In the genomic region with DNA sequence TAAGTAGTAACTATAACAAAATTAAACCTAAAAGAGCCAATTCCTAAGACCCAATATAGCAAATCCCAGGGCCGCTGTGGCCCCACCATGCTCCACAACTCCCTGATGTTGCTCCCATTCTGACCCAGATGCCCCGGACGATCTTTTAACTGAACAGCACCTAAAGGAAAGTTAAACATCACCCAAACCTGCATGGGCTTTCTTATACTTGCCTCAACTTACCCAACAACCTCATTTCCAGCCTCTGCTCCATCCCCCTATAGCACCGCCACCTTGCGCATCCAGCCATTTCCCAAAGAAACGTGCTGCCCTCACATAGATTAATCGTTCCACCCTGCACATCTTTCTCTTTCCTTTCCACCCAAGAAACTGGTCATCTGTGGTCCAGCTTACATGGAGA, we compare ENCODE assay signal across 21 cellular contexts.
"Had no signal": no experiment of that assay in that cellular context is flagged by ENCODE, and none has a peak within 500 bp of the region (broad histone marks: within the 10 kb centered on the region; RNA-seq: fewer than 3 reads in every experiment).

No MANE protein-coding gene starts in this region.

- H3K9me3 ChIP-seq: colonic mucosa, pancreas, prostate gland, thyroid gland had no signal

- H3K27ac Mint-ChIP-seq: natural killer cell, type B pancreatic cell had no signal

- H3K4me1 ChIP-seq: colonic mucosa, heart left ventricle, pancreas, prostate gland, thyroid gland, uterus had no signal

- H3K36me3 Mint-ChIP-seq: natural killer cell, type B pancreatic cell had no signal

- DNase-seq: cerebellar nuclear complex; dermis blood vessel endothelial cell; erythroblast; foreskin melanocyte; heart left ventricle; hippocampal formation; kidney glomerular epithelial cell; mammary epithelial cell; natural killer cell; retina; stimulated activated CD4-positive, alpha-beta T cell treated with anti-CD3 and anti-CD28 coated beads, Interleukin-2, amount 100 ng/mL, for 24 hours; stimulated activated naive CD4-positive, alpha-beta T cell; thyroid gland; uterus had no signal

- H3K4me3 ChIP-seq: colonic mucosa, heart left ventricle, pancreas, prostate gland, thyroid gland, uterus had no signal

- H3K27me3 ChIP-seq: colonic mucosa, heart left ventricle, pancreas, thyroid gland, uterus had no signal

- H3K4me1 Mint-ChIP-seq: natural killer cell, neural crest cell had no signal

- H3K4me3 Mint-ChIP-seq: natural killer cell, neural crest cell, type B pancreatic cell had no signal

- H3K27ac ChIP-seq: colonic mucosa, heart left ventricle, pancreas, prostate gland, thyroid gland, uterus had no signal

- H3K36me3 ChIP-seq: colonic mucosa, heart left ventricle, pancreas, prostate gland, thyroid gland, uterus had no signal

- H3K27me3 Mint-ChIP-seq: type B pancreatic cell had no signal

- ATAC-seq: heart left ventricle, left lobe of liver, natural killer cell, pancreas, sciatic nerve had no signal
